Comparison of ENCODE assay signal across 16 cellular contexts in the genomic region with DNA sequence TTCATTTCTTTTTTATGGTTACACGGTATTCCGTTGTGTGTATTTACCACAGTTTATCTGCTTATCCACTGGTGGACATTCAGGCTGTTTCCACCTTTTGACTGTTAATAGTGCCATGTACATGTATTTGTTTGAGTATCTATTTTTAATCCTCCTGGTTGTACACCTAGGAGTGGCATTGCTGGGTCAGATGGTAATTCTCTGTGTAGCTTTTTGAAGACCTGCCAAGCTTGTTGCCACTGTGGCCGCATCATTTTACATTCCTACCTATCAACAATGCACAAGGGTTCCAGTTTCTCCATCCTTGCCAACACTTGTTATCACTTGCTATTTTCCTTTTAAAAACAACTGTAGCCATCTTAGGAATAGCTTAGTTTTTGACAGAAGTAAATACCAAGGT. TPM values are rescaled to one million over a fixed set of nuclear protein-coding genes. Genes with fewer than 3 reads are reported as not detected.
DNase-seq lines count a peak whose midpoint lies in the region; ATAC-seq and TF ChIP-seq lines count a peak whose summit lies in the region.
"Had no signal": no experiment of that assay in that cellular context is flagged by ENCODE, and none has a peak within 500 bp of the region (broad histone marks: within the 10 kb centered on the region; RNA-seq: fewer than 3 reads in every experiment).

No MANE protein-coding gene starts in this region.

- intact Hi-C loops in heart left ventricle (cut with DNase I) (no loop called here), psoas muscle (cut with DNase I) (loop anchor here in 1 of 2 donors (10.0 kb wide), 1 partner anchor 251 kb away; no protein-coding TSS in a partner anchor)

- TF ChIP-seq CTCF in heart left ventricle (IDR thresholded peaks at IDR 0.05) = no peak
- no peak for TF ChIP-seq CTCF in right atrium auricular region (IDR thresholded peaks at IDR 0.05)
- TF ChIP-seq CTCF in psoas muscle (IDR thresholded peaks at IDR 0.05) = no peak

- peak overlapping the region; percentile 8 for H3K27ac Mint-ChIP-seq in activated T-cell treated with anti-CD3 and anti-CD28 coated beads, Interleukin-2, amount 50 U/mL, for 24 hours
- H3K27ac Mint-ChIP-seq in activated T-cell treated with anti-CD3 and anti-CD28 coated beads, Interleukin-2, amount 50 U/mL, for 72 hours = no peak overlapping the region
- H3K27ac Mint-ChIP-seq in stimulated activated naive B cell treated with anti-CD40 and anti-IgM and Interleukin-4, amounts not matched to agents 10 μg/mL and 1 μg/mL and 100 μg/mL, for 72 hours = peak overlapping the region; percentile 11
- H3K27ac Mint-ChIP-seq: B cell, GM23338 had no signal

- H3K27me3 Mint-ChIP-seq in activated T-cell treated with anti-CD3 and anti-CD28 coated beads, Interleukin-2, amount 50 U/mL, for 24 hours = no peaks in the 10 kb centered on the region
- H3K27me3 Mint-ChIP-seq in activated T-cell treated with anti-CD3 and anti-CD28 coated beads, Interleukin-2, amount 50 U/mL, for 72 hours (ENCODE audit: low read depth) = no peaks in the 10 kb centered on the region
- H3K27me3 Mint-ChIP-seq in stimulated activated naive B cell treated with anti-CD40 and anti-IgM and Interleukin-4, amounts not matched to agents 10 μg/mL and 1 μg/mL and 100 μg/mL, for 72 hours = no peaks in the 10 kb centered on the region
- H3K27me3 Mint-ChIP-seq: B cell; CD4-positive, CD25-positive, alpha-beta regulatory T cell; CD8-positive, alpha-beta memory T cell had no signal

- peaks cover 0 to 100% (median 100%) of the 10 kb centered on the region in 9 donors for H3K36me3 ChIP-seq in heart left ventricle
- peaks cover 87% of the 10 kb centered on the region for H3K36me3 ChIP-seq in right atrium auricular region
- peaks cover 32 to 100% of the 10 kb centered on the region in 2 donors for H3K36me3 ChIP-seq in psoas muscle (ENCODE audit: insufficient read depth in 1 of 2, low read depth in 1 of 2)

- no peaks in the 10 kb centered on the region for H3K9me3 Mint-ChIP-seq in activated T-cell treated with anti-CD3 and anti-CD28 coated beads, Interleukin-2, amount 50 U/mL, for 24 hours
- H3K9me3 Mint-ChIP-seq in activated T-cell treated with anti-CD3 and anti-CD28 coated beads, Interleukin-2, amount 50 U/mL, for 72 hours = no peaks in the 10 kb centered on the region
- no peaks in the 10 kb centered on the region for H3K9me3 Mint-ChIP-seq in stimulated activated naive B cell treated with anti-CD40 and anti-IgM and Interleukin-4, amounts not matched to agents 10 μg/mL and 1 μg/mL and 100 μg/mL, for 72 hours
- H3K9me3 Mint-ChIP-seq: CD4-positive, CD25-positive, alpha-beta regulatory T cell; CD8-positive, alpha-beta memory T cell; GM23338 had no signal

- 47 to 61% (median 57%) methylated on average over 3 of the region's 3 CpGs for WGBS in heart left ventricle, 4 donors
- whole genome bisulfite sequencing in psoas muscle, 3 donors = 45 to 59% (median 48%) methylated on average over 3 of the region's 3 CpGs

- H3K4me1 ChIP-seq in heart left ventricle = peaks cover 0 to 19% (median 1%) of the 10 kb centered on the region in 12 donors
- peaks cover 0 to 10% of the 10 kb centered on the region in 2 donors for H3K4me1 ChIP-seq in right atrium auricular region
- peaks cover 10% of the 10 kb centered on the region for H3K4me1 ChIP-seq in psoas muscle
- H3K4me1 ChIP-seq: Caco-2 had no signal

- H3K4me3 Mint-ChIP-seq in activated T-cell treated with anti-CD3 and anti-CD28 coated beads, Interleukin-2, amount 50 U/mL, for 24 hours = no peak overlapping the region
- H3K4me3 Mint-ChIP-seq in activated T-cell treated with anti-CD3 and anti-CD28 coated beads, Interleukin-2, amount 50 U/mL, for 72 hours = no peak overlapping the region
- H3K4me3 Mint-ChIP-seq in stimulated activated naive B cell treated with anti-CD40 and anti-IgM and Interleukin-4, amounts not matched to agents 10 μg/mL and 1 μg/mL and 100 μg/mL, for 72 hours = no peak overlapping the region
- H3K4me3 Mint-ChIP-seq: B cell; CD4-positive, CD25-positive, alpha-beta regulatory T cell; CD8-positive, alpha-beta memory T cell; GM23338 had no signal

- peak overlapping the region in 9 of 12 donors; percentile 32 to 68 (median 55) for H3K27ac ChIP-seq in heart left ventricle
- H3K27ac ChIP-seq in right atrium auricular region = no peak overlapping the region
- H3K27ac ChIP-seq in psoas muscle = peak overlapping the region; percentile 44
- H3K27ac ChIP-seq: BLaER1 treated with 17β-estradiol and CSF1 and Interleukin-3, amounts not matched to agents 10 nM and 100 nM had no signal

- no peak for ATAC-seq in activated T-cell treated with anti-CD3 and anti-CD28 coated beads, Interleukin-2, amount 50 U/mL, for 72 hours (replicated peaks in 1 of 2)
- peak in 3 of 4 donors; percentile 63 to 87 (median 71) for ATAC-seq in heart left ventricle
- ATAC-seq in psoas muscle = peak; percentile 73 to 90 (median 88)
- ATAC-seq in stimulated activated naive B cell treated with anti-CD40 and anti-IgM and Interleukin-4, amounts not matched to agents 10 μg/mL and 1 μg/mL and 100 μg/mL, for 72 hours (replicated peaks) = no peak
- no peak for ATAC-seq in esophagus mucosa
- ATAC-seq: GM23338 had no signal

- TF ChIP-seq POLR2A in heart left ventricle (IDR thresholded peaks at IDR 0.05) = no peak

- DNase-seq in activated T-cell treated with anti-CD3 and anti-CD28 coated beads, Interleukin-2, amount 50 U/mL, for 24 hours = no peak
- no peak for DNase-seq in activated T-cell treated with anti-CD3 and anti-CD28 coated beads, Interleukin-2, amount 50 U/mL, for 72 hours
- DNase-seq in heart left ventricle = no peak
- DNase-seq in right atrium auricular region (ENCODE audit: low spot score) = no peak
- DNase-seq in psoas muscle = no peak
- DNase-seq in stimulated activated naive B cell treated with anti-CD40 and anti-IgM and Interleukin-4, amounts not matched to agents 10 μg/mL and 1 μg/mL and 100 μg/mL, for 72 hours = no peak
- no peak for DNase-seq in COR-L47 (lab: John Stamatoyannopoulos, UW)
- DNase-seq: 8988T; Caco-2; CD4-positive, CD25-positive, alpha-beta regulatory T cell; CD8-positive, alpha-beta memory T cell; HCEC 1CT had no signal

- H3K4me1 Mint-ChIP-seq in activated T-cell treated with anti-CD3 and anti-CD28 coated beads, Interleukin-2, amount 50 U/mL, for 24 hours (ENCODE audit: low read depth) = peaks cover 4% of the 10 kb centered on the region
- H3K4me1 Mint-ChIP-seq in activated T-cell treated with anti-CD3 and anti-CD28 coated beads, Interleukin-2, amount 50 U/mL, for 72 hours (ENCODE audit: low read depth) = no peaks in the 10 kb centered on the region
- H3K4me1 Mint-ChIP-seq in stimulated activated naive B cell treated with anti-CD40 and anti-IgM and Interleukin-4, amounts not matched to agents 10 μg/mL and 1 μg/mL and 100 μg/mL, for 72 hours = peaks cover 3 to 7% of the 10 kb centered on the region in 2 donors
- H3K4me1 Mint-ChIP-seq: B cell; CD8-positive, alpha-beta memory T cell; GM23338 had no signal

- H3K36me3 Mint-ChIP-seq in activated T-cell treated with anti-CD3 and anti-CD28 coated beads, Interleukin-2, amount 50 U/mL, for 24 hours (ENCODE audit: low read depth) = peaks cover 96% of the 10 kb centered on the region
- peaks cover 6 to 39% of the 10 kb centered on the region in 2 donors for H3K36me3 Mint-ChIP-seq in activated T-cell treated with anti-CD3 and anti-CD28 coated beads, Interleukin-2, amount 50 U/mL, for 72 hours (ENCODE audit: insufficient read depth in 2 of 2)
- peaks cover 30 to 63% of the 10 kb centered on the region in 2 donors for H3K36me3 Mint-ChIP-seq in stimulated activated naive B cell treated with anti-CD40 and anti-IgM and Interleukin-4, amounts not matched to agents 10 μg/mL and 1 μg/mL and 100 μg/mL, for 72 hours

- H3K4me3 ChIP-seq in heart left ventricle (no peak overlapping the region), right atrium auricular region (no peak overlapping the region), psoas muscle (no peak overlapping the region)
- H3K4me3 ChIP-seq: BLaER1 treated with 17β-estradiol and CSF1 and Interleukin-3, amounts not matched to agents 10 nM and 100 nM; GM23338 had no signal

- H3K27me3 ChIP-seq in heart left ventricle (no peaks in the 10 kb centered on the region), right atrium auricular region (no peaks in the 10 kb centered on the region), psoas muscle (ENCODE audit: insufficient read depth in 3 of 3, low read length in 2 of 3) (no peaks in the 10 kb centered on the region)
- H3K27me3 ChIP-seq: BLaER1 treated with 17β-estradiol and CSF1 and Interleukin-3, amounts not matched to agents 10 nM and 100 nM had no signal

- no peaks in the 10 kb centered on the region for H3K9me3 ChIP-seq in heart left ventricle
- no peaks in the 10 kb centered on the region for H3K9me3 ChIP-seq in right atrium auricular region
- H3K9me3 ChIP-seq in psoas muscle = no peaks in the 10 kb centered on the region
- H3K9me3 ChIP-seq: BLaER1 treated with 17β-estradiol and CSF1 and Interleukin-3, amounts not matched to agents 10 nM and 100 nM; Caco-2 had no signal

RNA-seq across cellular contexts. Expression of a gene that starts 13.3 kb away (rescaled TPM):
- total RNA-seq in activated T-cell treated with anti-CD3 and anti-CD28 coated beads, Interleukin-2, amount 50 U/mL, for 72 hours = 10 to 100 TPM; 35.0 to 35.8 TPM
- total RNA-seq in heart left ventricle (10 to 100 TPM; 12.3 to 35.6 (median 22.7) TPM), right atrium auricular region (10 to 100 TPM; 14.0 to 17.3 TPM), psoas muscle (10 to 100 TPM; 32.9 to 53.7 (median 39.5) TPM), esophagus mucosa (31.4 TPM)
- polyA plus RNA-seq in heart left ventricle (10 to 100 TPM; 24.6 to 31.5 TPM), psoas muscle (10 to 100 TPM; 33.7 to 53.6 (median 43.4) TPM)

RNA-seq across cellular contexts. Expression of a gene that starts 13.8 kb away (rescaled TPM):
- total RNA-seq in activated T-cell treated with anti-CD3 and anti-CD28 coated beads, Interleukin-2, amount 50 U/mL, for 72 hours = 10 to 100 TPM; 20.8 to 31.8 TPM
- total RNA-seq in heart left ventricle = 10 to 100 TPM; 23.8 to 36.8 (median 29.3) TPM
- 10 to 100 TPM; 27.3 to 35.6 TPM for polyA plus RNA-seq in heart left ventricle
- 10 to 100 TPM; 17.2 to 27.5 TPM for total RNA-seq in right atrium auricular region
- total RNA-seq in psoas muscle = 10 to 100 TPM; 15.3 to 17.2 (median 15.9) TPM
- 10 to 100 TPM; 10.9 to 27.4 (median 25.6) TPM for polyA plus RNA-seq in psoas muscle
- 33.8 TPM for total RNA-seq in esophagus mucosa

Comparison
In these comparisons a context has a peak if more than half of its experiments do, and no peak if none do; other contexts are left out.
1. H3K27ac ChIP-seq: peak in heart left ventricle (9 of 12) and psoas muscle (single experiment); none in right atrium auricular region (0 of 2).
2. ATAC-seq: peak in heart left ventricle (3 of 4) and psoas muscle (4 of 4); none in activated T-cell treated with anti-CD3 and anti-CD28 coated beads, Interleukin-2, amount 50 U/mL, for 72 hours (0 of 2), stimulated activated naive B cell treated with anti-CD40 and anti-IgM and Interleukin-4, amounts not matched to agents 10 μg/mL and 1 μg/mL and 100 μg/mL, for 72 hours (0 of 2) and esophagus mucosa (single experiment).